18 cellular contexts compared by ENCODE assay signal in genomic region chr17:37231882-37232281, GRCh38.
DNase-seq lines count a peak whose midpoint lies in the region; ATAC-seq, FAIRE-seq and TF ChIP-seq lines count a peak whose summit lies in the region.
"Had no signal": no experiment of that assay in that cellular context is flagged by ENCODE, and none has a peak within 500 bp of the region (broad histone marks: within the 10 kb centered on the region; RNA-seq: fewer than 3 reads in every experiment).

No MANE protein-coding gene starts in this region.

- CTCF ChIA-PET in PC-9 (lab: Charles Lee): no interaction called here

- H4K20me1 ChIP-seq in PC-9 (ENCODE audit: insufficient read depth) (peaks cover 3% of the 10 kb centered on the region; the same call in 1 of the 2 replicates), hepatocyte (ENCODE audit: insufficient read depth, poor library complexity, severe bottlenecking) (no peaks in the 10 kb centered on the region)

- POLR2A ChIA-PET in PC-9 (lab: Charles Lee; ENCODE audit: unreplicated experiment): no interaction called here

- H3K4me3 ChIP-seq in PC-9 (no peak overlapping the region), hepatocyte (no peak overlapping the region), right lobe of liver (no peak overlapping the region), small intestine (ENCODE audit: low read depth in 1 of 2, low read length in 2 of 2) (no peak overlapping the region)
- H3K4me3 ChIP-seq: HAP-1 had no signal

- H3K9me3 ChIP-seq in PC-9 (ENCODE audit: insufficient read depth, low read depth) (no peaks in the 10 kb centered on the region), hepatocyte (ENCODE audit: low read depth) (no peaks in the 10 kb centered on the region), right lobe of liver (no peaks in the 10 kb centered on the region), small intestine (ENCODE audit: control insufficient read depth, low read depth) (no peaks in the 10 kb centered on the region)
- H3K9me3 ChIP-seq: BE2C, Caco-2, HAP-1 had no signal

- WGBS in hepatocyte (ENCODE audit: low lambda C conversion rate, missing lambda C conversion rate): 83% methylated on average over 2 of the region's 2 CpGs
- 30% methylated on average over 2 of the region's 2 CpGs for WGBS in right lobe of liver (ENCODE audit: insufficient coverage, low coverage, low lambda C conversion rate, missing lambda C conversion rate)
- WGBS in small intestine, 3 donors: 66 to 82% (median 74%) methylated on average over 2 of the region's 2 CpGs

- ATAC-seq in right lobe of liver: peak in 3 of 4 donors; percentile 15 to 76 (median 28)
- ATAC-seq in GM21619 (IDR thresholded peaks at IDR 0.05; ENCODE audit: unreplicated experiment): no peak

- DNase-seq in PC-9 (no peak), hepatocyte (ENCODE audit: low spot score) (peak; percentile 54), right lobe of liver (no peak), small intestine (peak; percentile 15), osteocyte (ENCODE audit: extremely low spot score, unreplicated experiment) (no peak), dermis blood vessel endothelial cell (no peak)
- DNase-seq: ACHN; BE2C; C1 segment of cervical spinal cord; Caco-2; CD4-positive, CD25-positive, alpha-beta regulatory T cell had no signal

- FAIRE-seq in small intestine (lab: Jason Lieb, UNC): no peak
- FAIRE-seq: A204.1, D721Med, G401.6, GM12891, GM19239 had no signal

- no peaks in the 10 kb centered on the region for H3K9me3 Mint-ChIP-seq in osteocyte (ENCODE audit: unreplicated experiment)
- H3K9me3 Mint-ChIP-seq: CD4-positive, CD25-positive, alpha-beta regulatory T cell had no signal

- H3K36me3 Mint-ChIP-seq in osteocyte (ENCODE audit: unreplicated experiment): peaks cover 31% of the 10 kb centered on the region

- no peak overlapping the region for H2AFZ ChIP-seq in PC-9
- no peak overlapping the region for H2AFZ ChIP-seq in hepatocyte

- no peak for TF ChIP-seq POLR2A in right lobe of liver (IDR thresholded peaks at IDR 0.05)

- H3K27ac Mint-ChIP-seq in osteocyte (ENCODE audit: unreplicated experiment): no peak overlapping the region
- H3K27ac Mint-ChIP-seq: CD4-positive, CD25-positive, alpha-beta regulatory T cell had no signal

- no peaks in the 10 kb centered on the region for H3K79me2 ChIP-seq in PC-9 (ENCODE audit: low read depth)
- no peaks in the 10 kb centered on the region for H3K79me2 ChIP-seq in hepatocyte

- H3K4me1 ChIP-seq in PC-9 (replicated peaks; ENCODE audit: insufficient read depth) (no peaks in the 10 kb centered on the region), hepatocyte (ENCODE audit: insufficient read depth) (no peaks in the 10 kb centered on the region), right lobe of liver (peaks cover 0 to 22% (median 0%) of the 10 kb centered on the region in 4 donors), small intestine (ENCODE audit: control insufficient read depth in 2 of 2, insufficient read depth in 1 of 2, low read depth in 1 of 2, low read length in 1 of 2) (peaks cover 0 to 4% of the 10 kb centered on the region in 2 donors)
- H3K4me1 ChIP-seq: BE2C, Caco-2 had no signal

- H3K27me3 Mint-ChIP-seq in osteocyte (ENCODE audit: unreplicated experiment): no peaks in the 10 kb centered on the region
- H3K27me3 Mint-ChIP-seq: CD4-positive, CD25-positive, alpha-beta regulatory T cell had no signal

- H3K4me1 Mint-ChIP-seq in osteocyte (ENCODE audit: unreplicated experiment): no peaks in the 10 kb centered on the region
- H3K4me1 Mint-ChIP-seq: CD4-positive, CD25-positive, alpha-beta regulatory T cell had no signal

- peaks cover 49% of the 10 kb centered on the region for H3K36me3 ChIP-seq in PC-9 (ENCODE audit: low read depth)
- no peaks in the 10 kb centered on the region for H3K36me3 ChIP-seq in hepatocyte (replicated peaks; ENCODE audit: insufficient read depth, low read depth)
- H3K36me3 ChIP-seq in right lobe of liver: peaks cover 0 to 24% (median 6%) of the 10 kb centered on the region in 4 donors
- H3K36me3 ChIP-seq in small intestine (ENCODE audit: control insufficient read depth in 2 of 2, insufficient read depth in 2 of 2, low read length in 2 of 2): peaks cover 2 to 4% of the 10 kb centered on the region in 2 donors

- H3K9me2 ChIP-seq in PC-9 (ENCODE audit: insufficient read depth) (no peaks in the 10 kb centered on the region), hepatocyte (replicated peaks; ENCODE audit: insufficient read depth) (no peaks in the 10 kb centered on the region)

- no peak overlapping the region for H3K4me3 Mint-ChIP-seq in osteocyte (ENCODE audit: unreplicated experiment)
- H3K4me3 Mint-ChIP-seq: CD4-positive, CD25-positive, alpha-beta regulatory T cell had no signal

- H3F3A ChIP-seq in PC-9 (ENCODE audit: insufficient read depth, low read depth): peaks cover 45% of the 10 kb centered on the region

- no peak for TF ChIP-seq CTCF in PC-9 (conservative IDR thresholded peaks at IDR 0.05)
- TF ChIP-seq CTCF in hepatocyte (IDR thresholded peaks at IDR 0.05; ENCODE audit: poor library complexity): no peak
- TF ChIP-seq CTCF in right lobe of liver (IDR thresholded peaks at IDR 0.05): no peak
- TF ChIP-seq CTCF in osteocyte (IDR thresholded peaks at IDR 0.05): no peak

- no peak overlapping the region for H3K4me2 ChIP-seq in PC-9
- no peak overlapping the region for H3K4me2 ChIP-seq in hepatocyte

- no TSS peak for BruUV-seq in PC-9 (replicated peaks; lab: Mats Ljungman, UMichigan)

- intact Hi-C loops in PC-9 (cut with micrococcal nuclease; ENCODE audit: unreplicated experiment): no loop called here
- intact Hi-C loops in right lobe of liver (cut with DNase I): no loop called here

- H3K27me3 ChIP-seq in PC-9 (ENCODE audit: insufficient read depth, low read depth): no peaks in the 10 kb centered on the region
- no peaks in the 10 kb centered on the region for H3K27me3 ChIP-seq in hepatocyte
- H3K27me3 ChIP-seq in right lobe of liver: no peaks in the 10 kb centered on the region
- no peaks in the 10 kb centered on the region for H3K27me3 ChIP-seq in small intestine (ENCODE audit: control insufficient read depth in 2 of 2, insufficient read depth in 2 of 2, low read length in 2 of 2)
- H3K27me3 ChIP-seq: BE2C had no signal

- H3K27ac ChIP-seq in PC-9: peak overlapping the region; percentile 22; the same call in 1 of the 2 replicates
- peak overlapping the region; percentile 70 for H3K27ac ChIP-seq in hepatocyte
- peak overlapping the region in 1 of 3 donors; percentile 9 for H3K27ac ChIP-seq in right lobe of liver
- H3K27ac ChIP-seq in small intestine (ENCODE audit: low read depth in 1 of 2, low read length in 1 of 2): no peak overlapping the region

Comparison
In these comparisons a context has a peak if more than half of its experiments do, and no peak if none do; other contexts are left out.
1. DNase-seq: peak in hepatocyte (single experiment) and small intestine (single experiment); none in PC-9 (0 of 2), right lobe of liver (0 of 3), osteocyte (single experiment) and dermis blood vessel endothelial cell (single experiment).
2. H3K27ac ChIP-seq: peak in PC-9 (single experiment) and hepatocyte (single experiment); none in small intestine (0 of 2).